ENCODE assay signal across 1 cellular context in genomic region chr12:123762715-123763052, GRCh38.
TF ChIP-seq lines count a peak whose summit lies in the region.

No MANE protein-coding gene starts in this region.

TF ChIP-seq in H1, 55 proteins besides CTCF, POLR2A, EP300 and RAD21:
- TF ChIP-seq CHD7 (IDR thresholded peaks at IDR 0.05; ENCODE audit: insufficient replicate concordance, low read length) (no peak), RNF2 (IDR thresholded peaks at IDR 0.05; ENCODE audit: borderline replicate concordance, low read depth, low read length, missing control alignments, poor library complexity, severe bottlenecking) (peak; percentile 28)
